ENCODE assay signal across 19 cellular contexts in genomic region chr1:3780901-3781300, GRCh38. TPM values are rescaled to one million over a fixed set of nuclear protein-coding genes. Genes with fewer than 3 reads are reported as not detected.
DNase-seq lines count a peak whose midpoint lies in the region; ATAC-seq, FAIRE-seq and TF ChIP-seq lines count a peak whose summit lies in the region.
"Had no signal": no experiment of that assay in that cellular context is flagged by ENCODE, and none has a peak within 500 bp of the region (broad histone marks: within the 10 kb centered on the region; RNA-seq: fewer than 3 reads in every experiment).

No MANE protein-coding gene starts in this region.

- intact Hi-C loops in Right ventricle myocardium inferior (cut with DNase I) (no loop called here), cardiac septum (cut with DNase I) (no loop called here), K562 (cut with micrococcal nuclease) (no loop called here), HepG2 (cut with micrococcal nuclease; ENCODE audit: unreplicated experiment) (no loop called here), MCF 10A (cut with micrococcal nuclease) (no loop called here)

- TF ChIP-seq EP300 in K562 (IDR thresholded peaks at IDR 0.05; ENCODE audit: low read length) = no peak
- no peak for TF ChIP-seq EP300 in HepG2 (IDR thresholded peaks at IDR 0.05; ENCODE audit: low read depth in 2 of 2, low read length in 2 of 2)
- no peak for TF ChIP-seq EP300 in HepG2 (CRISPR knock-in tag; IDR thresholded peaks at IDR 0.05; ENCODE audit: borderline replicate concordance)

- H3K9me1 ChIP-seq in K562 (ENCODE audit: control insufficient read depth, insufficient read depth, low read length) = peaks cover 5% of the 10 kb centered on the region

- peaks cover 47% of the 10 kb centered on the region for H3K36me3 ChIP-seq in H7 (replicated peaks; ENCODE audit: control insufficient read depth, insufficient read depth, low read length)
- H3K36me3 ChIP-seq in K562 (ENCODE audit: control insufficient read depth, insufficient read depth, low read length) = peaks cover 79% of the 10 kb centered on the region
- H3K36me3 ChIP-seq in HepG2 (replicated peaks in 1 of 2; ENCODE audit: control insufficient read depth in 1 of 2, insufficient read depth in 2 of 2, low read length in 2 of 2) = peaks cover 18 to 47% of the 10 kb centered on the region in 2 experiments
- H3K36me3 ChIP-seq in Peyer's patch = peaks cover 0 to 66% (median 0%) of the 10 kb centered on the region in 3 donors

- H3K9ac ChIP-seq in K562 (ENCODE audit: insufficient read depth in 1 of 2, low read depth in 2 of 2, low read length in 2 of 2) (no peak overlapping the region), HepG2 (ENCODE audit: insufficient read depth, low read depth, low read length) (no peak overlapping the region)
- H3K9ac ChIP-seq: BLaER1 treated with 17β-estradiol and CSF1 and Interleukin-3, amounts not matched to agents 10 nM and 100 nM had no signal

- H3K4me3 ChIP-seq in H7 (ENCODE audit: insufficient read depth, low read depth, low read length) = no peak overlapping the region
- no peak overlapping the region for H3K4me3 ChIP-seq in K562
- no peak overlapping the region for H3K4me3 ChIP-seq in HepG2 (replicated peaks in 1 of 3; ENCODE audit: insufficient read depth in 1 of 3, low read depth in 2 of 3, low read length in 3 of 3)
- H3K4me3 ChIP-seq in Peyer's patch = no peak overlapping the region
- H3K4me3 ChIP-seq: BLaER1 treated with 17β-estradiol and CSF1 and Interleukin-3, amounts not matched to agents 10 nM and 100 nM; GM23338; HAP-1 had no signal

- BruUV-seq in K562 (replicated peaks; lab: Mats Ljungman, UMichigan) (no TSS peak), HepG2 (replicated peaks; lab: Mats Ljungman, UMichigan) (no TSS peak), MCF 10A (replicated peaks; lab: Mats Ljungman, UMichigan) (no TSS peak)

- H4K20me1 ChIP-seq in K562 (replicated peaks; ENCODE audit: control insufficient read depth, insufficient read depth, low read length) (no peaks in the 10 kb centered on the region), HepG2 (ENCODE audit: insufficient read depth, low read length) (no peaks in the 10 kb centered on the region)

- in situ Hi-C loops in K562 (cut with MboI) = no loop called here
- in situ Hi-C loops in HepG2 (cut with HindIII; ENCODE audit: extremely low pct_ligation_motif_present, low pct_unique_long_range_greater_than_20kb) = no loop called here

- H3K27me3 Mint-ChIP-seq in MCF 10A (ENCODE audit: insufficient read depth, unreplicated experiment) = no peaks in the 10 kb centered on the region
- H3K27me3 Mint-ChIP-seq: CD4-positive, alpha-beta T cell had no signal

- peaks cover 11 to 47% of the 10 kb centered on the region in 2 experiments for H3K4me1 ChIP-seq in K562 (replicated peaks in 1 of 2; ENCODE audit: control insufficient read depth in 2 of 2, insufficient read depth in 2 of 2, low read length in 2 of 2)
- peaks cover 38% of the 10 kb centered on the region for H3K4me1 ChIP-seq in HepG2 (ENCODE audit: insufficient read depth, low read length)
- peaks cover 0 to 6% (median 0%) of the 10 kb centered on the region in 4 donors for H3K4me1 ChIP-seq in Peyer's patch
- H3K4me1 ChIP-seq: HAP-1 had no signal

- peaks cover 69% of the 10 kb centered on the region for H3K36me3 Mint-ChIP-seq in MCF 10A (ENCODE audit: insufficient read depth, unreplicated experiment)

- ATAC-seq in Right ventricle myocardium inferior (no peak), K562 (no peak), HepG2 (no peak), HG02884 (IDR thresholded peaks at IDR 0.05; ENCODE audit: unreplicated experiment) (no peak)
- ATAC-seq: GM23338 had no signal

- H3K4me2 ChIP-seq in K562 (ENCODE audit: insufficient read depth, low read length) (no peak overlapping the region), HepG2 (ENCODE audit: low read depth, low read length) (no peak overlapping the region)
- H3K4me2 ChIP-seq: BLaER1 treated with 17β-estradiol and CSF1 and Interleukin-3, amounts not matched to agents 10 nM and 100 nM; GM23338 had no signal

- H3K79me2 ChIP-seq in K562 (ENCODE audit: control insufficient read depth, insufficient read depth, low read length) (peaks cover 6% of the 10 kb centered on the region; the same call in 2 of the 3 replicates), HepG2 (ENCODE audit: insufficient read depth, low read length) (no peaks in the 10 kb centered on the region)

- WGBS in K562 (ENCODE audit: insufficient coverage, low coverage, missing lambda C conversion rate) = 93% methylated on average over 21 of the region's 21 CpGs
- 97% methylated on average over 18 of the region's 21 CpGs for WGBS in HepG2 (ENCODE audit: low lambda C conversion rate)

- TF ChIP-seq POLR2A in K562 (conservative IDR thresholded peaks at IDR 0.05) (peak; percentile 51; the same call in 1 of the 2 replicates), HepG2 (IDR thresholded peaks at IDR 0.05; ENCODE audit: insufficient read depth in 1 of 2, low read depth in 2 of 2, low read length in 2 of 2) (no peak), Peyer's patch (IDR thresholded peaks at IDR 0.05) (no peak)

- POLR2A ChIA-PET in K562 (lab: Yijun Ruan, JAX) = interaction anchor here (5.0 kb wide), 1 partner anchor 14 kb away, joined by 41 read pairs; the partner anchor contains the start of gene LRRC47
- POLR2A ChIA-PET in HepG2 (lab: Yijun Ruan, JAX) = no interaction called here
- POLR2A ChIA-PET in MCF 10A (lab: Yijun Ruan, JAX) = no interaction called here

- H3K4me3 Mint-ChIP-seq in MCF 10A (ENCODE audit: unreplicated experiment) = no peak overlapping the region
- H3K4me3 Mint-ChIP-seq: CD4-positive, alpha-beta T cell; GM23338 had no signal

- no peaks in the 10 kb centered on the region for H3K4me1 Mint-ChIP-seq in MCF 10A (ENCODE audit: insufficient read depth, unreplicated experiment)

- H3K27me3 ChIP-seq in H7 (ENCODE audit: control insufficient read depth, insufficient read depth, low read length) (no peaks in the 10 kb centered on the region), K562 (ENCODE audit: control insufficient read depth in 2 of 2, insufficient read depth in 2 of 2, low read length in 2 of 2) (no peaks in the 10 kb centered on the region), HepG2 (ENCODE audit: control insufficient read depth in 1 of 2, insufficient read depth in 2 of 2, low read length in 2 of 2) (no peaks in the 10 kb centered on the region), Peyer's patch (no peaks in the 10 kb centered on the region)

- no peak overlapping the region for H3K27ac ChIP-seq in K562 (ENCODE audit: extremely low read depth, low read depth, low read length)
- no peak overlapping the region for H3K27ac ChIP-seq in HepG2 (ENCODE audit: extremely low read length, insufficient read depth, low read length)
- no peak overlapping the region for H3K27ac ChIP-seq in Peyer's patch
- H3K27ac ChIP-seq: BLaER1 treated with 17β-estradiol and CSF1 and Interleukin-3, amounts not matched to agents 10 nM and 100 nM had no signal

- no peak overlapping the region for H3K27ac Mint-ChIP-seq in MCF 10A (ENCODE audit: low read depth, unreplicated experiment)
- H3K27ac Mint-ChIP-seq: CD4-positive, alpha-beta T cell; GM23338 had no signal

- no peaks in the 10 kb centered on the region for H3K9me3 Mint-ChIP-seq in MCF 10A (ENCODE audit: unreplicated experiment)
- H3K9me3 Mint-ChIP-seq: CD4-positive, alpha-beta T cell; GM23338 had no signal

- TF ChIP-seq RAD21 in K562 (CRISPR knock-in tag; conservative IDR thresholded peaks at IDR 0.05 in 1 of 2, IDR thresholded peaks at IDR 0.05 in 1 of 2) (no peak), HepG2 (CRISPR knock-in tag; IDR thresholded peaks at IDR 0.05) (no peak)

- no peaks in the 10 kb centered on the region for H3K9me3 ChIP-seq in K562 (replicated peaks; ENCODE audit: control insufficient read depth, insufficient read depth, low read depth, low read length)
- no peaks in the 10 kb centered on the region for H3K9me3 ChIP-seq in HepG2 (ENCODE audit: low read length)
- no peaks in the 10 kb centered on the region for H3K9me3 ChIP-seq in Peyer's patch
- H3K9me3 ChIP-seq: BLaER1 treated with 17β-estradiol and CSF1 and Interleukin-3, amounts not matched to agents 10 nM and 100 nM; HAP-1 had no signal

- FAIRE-seq in K562 (lab: Jason Lieb, UNC) (no peak), HepG2 (lab: Jason Lieb, UNC) (no peak)

- TF ChIP-seq CTCF in K562 (IDR thresholded peaks at IDR 0.05 in 2 of 3, conservative IDR thresholded peaks at IDR 0.05 in 1 of 3; ENCODE audit: insufficient read depth in 2 of 3, low read depth in 1 of 3, low read length in 3 of 3) (no peak), HepG2 (CRISPR knock-in tag; IDR thresholded peaks at IDR 0.05) (no peak), Peyer's patch (IDR thresholded peaks at IDR 0.05) (no peak), MCF 10A (IDR thresholded peaks at IDR 0.05; ENCODE audit: unreplicated experiment) (no peak)

- no peak overlapping the region for H2AFZ ChIP-seq in K562 (ENCODE audit: low read depth, low read length)
- no peak overlapping the region for H2AFZ ChIP-seq in HepG2 (ENCODE audit: low read length)
- H2AFZ ChIP-seq: GM23338 had no signal

- DNase-seq in Right ventricle myocardium inferior (ENCODE audit: missing footprints) (peak; percentile 53), cardiac septum (ENCODE audit: low spot score) (no peak), H7 (peak; percentile 39), K562 (ENCODE audit: extremely low read depth in 1 of 4, low spot score in 3 of 4) (no peak), HepG2 (ENCODE audit: low spot score) (no peak), Peyer's patch (no peak), MCF 10A (ENCODE audit: unreplicated experiment) (no peak)
- DNase-seq: 8988T; Calu3; CD4-positive, alpha-beta T cell; DMS79 treated with DMSO at 0.1 percent for 48 hours; GF-D8 had no signal

- CTCF ChIA-PET in K562 (lab: Yijun Ruan, JAX; ENCODE audit: low intra/inter-chr PET ratio) (no interaction called here), HepG2 (lab: Yijun Ruan, JAX; ENCODE audit: low intra/inter-chr PET ratio, low total read pairs) (no interaction called here), MCF 10A (lab: Yijun Ruan, JAX) (interaction anchor here (0.7 kb wide), 1 partner anchor 15 kb away, joined by 3 read pairs; no protein-coding TSS in a partner anchor)

RNA-seq across cellular contexts. Expression of gene SMIM1, which starts 8.4 kb away (rescaled TPM):
- total RNA-seq in Right ventricle myocardium inferior = 13.0 TPM
- total RNA-seq in cardiac septum = 8.0 TPM
- total RNA-seq in H7 (2014; rRNA removed; shearing (Covaris generic)) = 5.0 and 6.5 TPM in 2 replicates
- total RNA-seq in K562 (2011; cell fraction: chromatin; rRNA removed; ENCODE audit: low replicate concordance) = 5.3 and 30.5 TPM in 2 replicates
- 40.4 and 40.7 TPM in 2 replicates for total RNA-seq in K562 (2011; cell fraction: nucleolus; rRNA removed)
- total RNA-seq in K562 (2011; cell fraction: nucleoplasm; rRNA removed) = 9.1 and 19.0 TPM in 2 replicates
- total RNA-seq in K562 (2014; rRNA removed) = 85.6 and 123 TPM in 2 replicates
- total RNA-seq in K562 (2014; rRNA removed; fragmentation: Illumina TruSeq; extraction: Trizol) = 1.8 and 2.3 TPM in 2 replicates
- 31.5 and 44.3 TPM in 2 replicates for total RNA-seq in K562 (2015; rRNA removed; fragmentation: Illumina TruSeq; extraction: Trizol)
- total RNA-seq in K562 (2021) = 125 and 150 TPM in 2 replicates
- polyA plus RNA-seq in K562 (2011; rRNA removed) = 9.2 and 18.1 TPM in 2 replicates
- polyA plus RNA-seq in K562 (2011; cell fraction: cytosol; rRNA removed) = 36.5 and 175 TPM in 2 replicates
- 13.1 and 20.5 TPM in 2 replicates for polyA plus RNA-seq in K562 (2011; cell fraction: nucleus; rRNA removed)
- polyA plus RNA-seq in K562 (2012) = 41.4 and 55.0 TPM in 2 replicates
- polyA plus RNA-seq in K562 (2014; fragmentation: Illumina TruSeq; extraction: Trizol) = 5.0 and 24.5 TPM in 2 replicates
- 10 to 100 TPM; 11.1 to 24.3 TPM for polyA plus RNA-seq in K562 (2014; fragmentation: Nextera tagmentation; extraction: Ambion mirVana)
- polyA plus RNA-seq in K562 (2014; rRNA removed) = 60.6 and 93.3 TPM in 2 replicates
- polyA minus RNA-seq in K562 (2011; rRNA and poly(A)+ RNA removed) = 1.9 and 3.0 TPM in 2 replicates
- polyA minus RNA-seq in K562 (2011; cell fraction: cytosol; rRNA and poly(A)+ RNA removed) = 41.1 and 43.1 TPM in 2 replicates
- polyA minus RNA-seq in K562 (2011; cell fraction: nucleus; rRNA and poly(A)+ RNA removed) = 43.8 and 48.5 TPM in 2 replicates
- 55.8 and 56.3 TPM in 2 replicates for total RNA-seq in HepG2 (2016; rRNA removed; fragmentation: Illumina TruSeq; extraction: Trizol)
- total RNA-seq in HepG2 (2016; cell fraction: cytosol; rRNA removed; fragmentation: Illumina TruSeq; extraction: Trizol; ENCODE audit: low read depth) = 360 and 516 TPM in 2 replicates
- total RNA-seq in HepG2 (2016; cell fraction: insoluble cytoplasmic fraction; rRNA removed; fragmentation: Illumina TruSeq; extraction: Trizol) = 54.3 and 58.0 TPM in 2 replicates
- 94.8 and 147 TPM in 2 replicates for total RNA-seq in HepG2 (2016; cell fraction: membrane; rRNA removed; fragmentation: Illumina TruSeq; extraction: Trizol)
- 35.3 and 45.5 TPM in 2 replicates for total RNA-seq in HepG2 (2016; cell fraction: nucleus; rRNA removed; fragmentation: Illumina TruSeq; extraction: Trizol)
- polyA plus RNA-seq in HepG2 (2011; rRNA removed) = 12.4 and 22.2 TPM in 2 replicates
- 15.0 and 35.9 TPM in 2 replicates for polyA plus RNA-seq in HepG2 (2011; cell fraction: cytosol; rRNA removed)
- 20.1 and 21.5 TPM in 2 replicates for polyA plus RNA-seq in HepG2 (2011; cell fraction: nucleus; rRNA removed)
- 18.7 and 18.9 TPM in 2 replicates for polyA plus RNA-seq in HepG2 (2012)
- 172 and 230 TPM in 2 replicates for polyA plus RNA-seq in HepG2 (2016; cell fraction: cytosol; fragmentation: Illumina TruSeq; extraction: Trizol; ENCODE audit: low read depth)
- 45.5 and 47.9 TPM in 2 replicates for polyA plus RNA-seq in HepG2 (2016; cell fraction: insoluble cytoplasmic fraction; fragmentation: Illumina TruSeq; extraction: Trizol; ENCODE audit: low read depth)
- polyA plus RNA-seq in HepG2 (2016; cell fraction: membrane; fragmentation: Illumina TruSeq; extraction: Trizol; ENCODE audit: low read depth) = 82.1 and 104 TPM in 2 replicates
- 32.0 and 32.8 TPM in 2 replicates for polyA plus RNA-seq in HepG2 (2016; cell fraction: nucleus; fragmentation: Illumina TruSeq; extraction: Trizol; ENCODE audit: insufficient read depth, low read depth)
- 29.5 TPM in 1 of 2 replicates, not detected in the other for polyA minus RNA-seq in HepG2 (2011; rRNA and poly(A)+ RNA removed; ENCODE audit: low replicate concordance)
- polyA minus RNA-seq in HepG2 (2011; cell fraction: cytosol; rRNA and poly(A)+ RNA removed) = 18.6 and 19.1 TPM in 2 replicates
- 17.1 and 18.4 TPM in 2 replicates for polyA minus RNA-seq in HepG2 (2011; cell fraction: nucleus; rRNA and poly(A)+ RNA removed)
- total RNA-seq in Peyer's patch = not detected
- total RNA-seq in MCF 10A (2022) = 1.2 TPM in 1 of 2 replicates, not detected in the other
- total RNA-seq: HT-29 had no signal

RNA-seq across cellular contexts. Expression of gene LRRC47, which starts 15.4 kb away (rescaled TPM):
- total RNA-seq in Right ventricle myocardium inferior = 54.5 TPM
- 63.1 TPM for total RNA-seq in cardiac septum
- total RNA-seq in H7 (2014; rRNA removed; shearing (Covaris generic)) = 113 and 130 TPM in 2 replicates
- 34.3 and 41.1 TPM in 2 replicates for total RNA-seq in K562 (2011; cell fraction: chromatin; rRNA removed; ENCODE audit: low replicate concordance)
- 26.5 and 28.3 TPM in 2 replicates for total RNA-seq in K562 (2011; cell fraction: nucleolus; rRNA removed)
- 21.3 and 26.0 TPM in 2 replicates for total RNA-seq in K562 (2011; cell fraction: nucleoplasm; rRNA removed)
- 44.3 and 45.5 TPM in 2 replicates for total RNA-seq in K562 (2014; rRNA removed)
- total RNA-seq in K562 (2014; rRNA removed; fragmentation: Illumina TruSeq; extraction: Trizol) = 40.8 and 43.7 TPM in 2 replicates
- total RNA-seq in K562 (2015; rRNA removed; fragmentation: Illumina TruSeq; extraction: Trizol) = 33.5 and 35.1 TPM in 2 replicates
- 68.0 and 68.5 TPM in 2 replicates for total RNA-seq in K562 (2021)
- 34.2 and 45.2 TPM in 2 replicates for polyA plus RNA-seq in K562 (2011; rRNA removed)
- polyA plus RNA-seq in K562 (2011; cell fraction: cytosol; rRNA removed) = 20.3 and 23.8 TPM in 2 replicates
- polyA plus RNA-seq in K562 (2011; cell fraction: nucleus; rRNA removed) = 24.3 and 29.5 TPM in 2 replicates
- 29.3 and 57.5 TPM in 2 replicates for polyA plus RNA-seq in K562 (2012)
- 36.6 and 48.7 TPM in 2 replicates for polyA plus RNA-seq in K562 (2014; fragmentation: Illumina TruSeq; extraction: Trizol)
- 1 to 10 TPM; 4.6 to 5.3 TPM for polyA plus RNA-seq in K562 (2014; fragmentation: Nextera tagmentation; extraction: Ambion mirVana)
- 30.6 and 35.9 TPM in 2 replicates for polyA plus RNA-seq in K562 (2014; rRNA removed)
- polyA minus RNA-seq in K562 (2011; rRNA and poly(A)+ RNA removed) = 22.8 and 40.7 TPM in 2 replicates
- polyA minus RNA-seq in K562 (2011; cell fraction: cytosol; rRNA and poly(A)+ RNA removed) = 12.9 and 21.0 TPM in 2 replicates
- polyA minus RNA-seq in K562 (2011; cell fraction: nucleus; rRNA and poly(A)+ RNA removed) = 8.6 and 10.7 TPM in 2 replicates
- total RNA-seq in HepG2 (2016; rRNA removed; fragmentation: Illumina TruSeq; extraction: Trizol) = 52.4 and 52.5 TPM in 2 replicates
- 6.5 and 7.6 TPM in 2 replicates for total RNA-seq in HepG2 (2016; cell fraction: cytosol; rRNA removed; fragmentation: Illumina TruSeq; extraction: Trizol; ENCODE audit: low read depth)
- 47.8 and 53.6 TPM in 2 replicates for total RNA-seq in HepG2 (2016; cell fraction: insoluble cytoplasmic fraction; rRNA removed; fragmentation: Illumina TruSeq; extraction: Trizol)
- 11.1 and 12.6 TPM in 2 replicates for total RNA-seq in HepG2 (2016; cell fraction: membrane; rRNA removed; fragmentation: Illumina TruSeq; extraction: Trizol)
- 22.3 and 30.2 TPM in 2 replicates for total RNA-seq in HepG2 (2016; cell fraction: nucleus; rRNA removed; fragmentation: Illumina TruSeq; extraction: Trizol)
- 18.3 and 20.2 TPM in 2 replicates for polyA plus RNA-seq in HepG2 (2011; rRNA removed)
- polyA plus RNA-seq in HepG2 (2011; cell fraction: cytosol; rRNA removed) = 11.1 and 11.8 TPM in 2 replicates
- polyA plus RNA-seq in HepG2 (2011; cell fraction: nucleus; rRNA removed) = 22.8 and 33.3 TPM in 2 replicates
- 19.1 and 36.0 TPM in 2 replicates for polyA plus RNA-seq in HepG2 (2012)
- 3.5 and 3.9 TPM in 2 replicates for polyA plus RNA-seq in HepG2 (2016; cell fraction: cytosol; fragmentation: Illumina TruSeq; extraction: Trizol; ENCODE audit: low read depth)
- 46.2 and 54.8 TPM in 2 replicates for polyA plus RNA-seq in HepG2 (2016; cell fraction: insoluble cytoplasmic fraction; fragmentation: Illumina TruSeq; extraction: Trizol; ENCODE audit: low read depth)
- polyA plus RNA-seq in HepG2 (2016; cell fraction: membrane; fragmentation: Illumina TruSeq; extraction: Trizol; ENCODE audit: low read depth) = 9.2 and 9.3 TPM in 2 replicates
- 63.9 and 68.5 TPM in 2 replicates for polyA plus RNA-seq in HepG2 (2016; cell fraction: nucleus; fragmentation: Illumina TruSeq; extraction: Trizol; ENCODE audit: insufficient read depth, low read depth)
- 12.3 and 17.4 TPM in 2 replicates for polyA minus RNA-seq in HepG2 (2011; rRNA and poly(A)+ RNA removed; ENCODE audit: low replicate concordance)
- polyA minus RNA-seq in HepG2 (2011; cell fraction: cytosol; rRNA and poly(A)+ RNA removed) = 12.0 and 18.0 TPM in 2 replicates
- 10.1 and 11.3 TPM in 2 replicates for polyA minus RNA-seq in HepG2 (2011; cell fraction: nucleus; rRNA and poly(A)+ RNA removed)
- total RNA-seq in Peyer's patch = 10 to 100 TPM; 31.3 to 99.0 (median 40.8) TPM
- total RNA-seq in MCF 10A (2022) = 46.1 and 53.0 TPM in 2 replicates

RNA-seq across cellular contexts. Expression of gene CCDC27, which starts 28.7 kb away (rescaled TPM):
- total RNA-seq in Right ventricle myocardium inferior = not detected
- not detected for total RNA-seq in cardiac septum
- 0.04 and 0.07 TPM in 2 replicates for total RNA-seq in H7 (2014; rRNA removed; shearing (Covaris generic))
- not detected in 2 replicates for total RNA-seq in K562 (2011; cell fraction: chromatin; rRNA removed; ENCODE audit: low replicate concordance)
- total RNA-seq in K562 (2011; cell fraction: nucleolus; rRNA removed) = not detected in 2 replicates
- not detected in 2 replicates for total RNA-seq in K562 (2011; cell fraction: nucleoplasm; rRNA removed)
- total RNA-seq in K562 (2014; rRNA removed) = not detected in 2 replicates
- total RNA-seq in K562 (2014; rRNA removed; fragmentation: Illumina TruSeq; extraction: Trizol) = 0.04 TPM in 1 of 2 replicates, not detected in the other
- total RNA-seq in K562 (2015; rRNA removed; fragmentation: Illumina TruSeq; extraction: Trizol) = not detected in 2 replicates
- not detected in 2 replicates for total RNA-seq in K562 (2021)
- polyA plus RNA-seq in K562 (2011; rRNA removed) = not detected in 2 replicates
- not detected in 2 replicates for polyA plus RNA-seq in K562 (2011; cell fraction: cytosol; rRNA removed)
- not detected in 2 replicates for polyA plus RNA-seq in K562 (2011; cell fraction: nucleus; rRNA removed)
- 0.05 TPM in 1 of 2 replicates, not detected in the other for polyA plus RNA-seq in K562 (2012)
- polyA plus RNA-seq in K562 (2014; fragmentation: Illumina TruSeq; extraction: Trizol) = not detected in 2 replicates
- polyA plus RNA-seq in K562 (2014; fragmentation: Nextera tagmentation; extraction: Ambion mirVana) = under 1 TPM in 1 of 2 experiments, not detected in 1; 0.01 TPM
- not detected in 2 replicates for polyA plus RNA-seq in K562 (2014; rRNA removed)
- not detected in 2 replicates for polyA minus RNA-seq in K562 (2011; rRNA and poly(A)+ RNA removed)
- polyA minus RNA-seq in K562 (2011; cell fraction: cytosol; rRNA and poly(A)+ RNA removed) = not detected in 2 replicates
- not detected in 2 replicates for polyA minus RNA-seq in K562 (2011; cell fraction: nucleus; rRNA and poly(A)+ RNA removed)
- not detected in 2 replicates for total RNA-seq in HepG2 (2016; rRNA removed; fragmentation: Illumina TruSeq; extraction: Trizol)
- total RNA-seq in HepG2 (2016; cell fraction: cytosol; rRNA removed; fragmentation: Illumina TruSeq; extraction: Trizol; ENCODE audit: low read depth) = not detected in 2 replicates
- not detected in 2 replicates for total RNA-seq in HepG2 (2016; cell fraction: insoluble cytoplasmic fraction; rRNA removed; fragmentation: Illumina TruSeq; extraction: Trizol)
- not detected in 2 replicates for total RNA-seq in HepG2 (2016; cell fraction: membrane; rRNA removed; fragmentation: Illumina TruSeq; extraction: Trizol)
- total RNA-seq in HepG2 (2016; cell fraction: nucleus; rRNA removed; fragmentation: Illumina TruSeq; extraction: Trizol) = not detected in 2 replicates
- not detected in 2 replicates for polyA plus RNA-seq in HepG2 (2011; rRNA removed)
- not detected in 2 replicates for polyA plus RNA-seq in HepG2 (2011; cell fraction: cytosol; rRNA removed)
- polyA plus RNA-seq in HepG2 (2011; cell fraction: nucleus; rRNA removed) = not detected in 2 replicates
- polyA plus RNA-seq in HepG2 (2012) = 0.23 TPM in 1 of 2 replicates, not detected in the other
- not detected in 2 replicates for polyA plus RNA-seq in HepG2 (2016; cell fraction: cytosol; fragmentation: Illumina TruSeq; extraction: Trizol; ENCODE audit: low read depth)
- not detected in 2 replicates for polyA plus RNA-seq in HepG2 (2016; cell fraction: insoluble cytoplasmic fraction; fragmentation: Illumina TruSeq; extraction: Trizol; ENCODE audit: low read depth)
- polyA plus RNA-seq in HepG2 (2016; cell fraction: membrane; fragmentation: Illumina TruSeq; extraction: Trizol; ENCODE audit: low read depth) = not detected in 2 replicates
- polyA plus RNA-seq in HepG2 (2016; cell fraction: nucleus; fragmentation: Illumina TruSeq; extraction: Trizol; ENCODE audit: insufficient read depth, low read depth) = not detected in 2 replicates
- not detected in 2 replicates for polyA minus RNA-seq in HepG2 (2011; rRNA and poly(A)+ RNA removed; ENCODE audit: low replicate concordance)
- polyA minus RNA-seq in HepG2 (2011; cell fraction: cytosol; rRNA and poly(A)+ RNA removed) = not detected in 2 replicates
- not detected in 2 replicates for polyA minus RNA-seq in HepG2 (2011; cell fraction: nucleus; rRNA and poly(A)+ RNA removed)
- not detected for total RNA-seq in Peyer's patch
- total RNA-seq in MCF 10A (2022) = not detected in 2 replicates
- total RNA-seq: A673; Calu3; CD4-positive, alpha-beta T cell; HT-29 had no signal
- polyA plus RNA-seq: AG04450 had no signal

Comparison
In these comparisons a context has a peak if more than half of its experiments do, and no peak if none do; other contexts are left out.
1. DNase-seq: peak in Right ventricle myocardium inferior (single experiment) and H7 (single experiment); none in cardiac septum (single experiment), K562 (0 of 4), HepG2 (single experiment), Peyer's patch (0 of 3) and MCF 10A (single experiment).